Comparison of ENCODE assay signal across 8 cellular contexts in the genomic region with DNA sequence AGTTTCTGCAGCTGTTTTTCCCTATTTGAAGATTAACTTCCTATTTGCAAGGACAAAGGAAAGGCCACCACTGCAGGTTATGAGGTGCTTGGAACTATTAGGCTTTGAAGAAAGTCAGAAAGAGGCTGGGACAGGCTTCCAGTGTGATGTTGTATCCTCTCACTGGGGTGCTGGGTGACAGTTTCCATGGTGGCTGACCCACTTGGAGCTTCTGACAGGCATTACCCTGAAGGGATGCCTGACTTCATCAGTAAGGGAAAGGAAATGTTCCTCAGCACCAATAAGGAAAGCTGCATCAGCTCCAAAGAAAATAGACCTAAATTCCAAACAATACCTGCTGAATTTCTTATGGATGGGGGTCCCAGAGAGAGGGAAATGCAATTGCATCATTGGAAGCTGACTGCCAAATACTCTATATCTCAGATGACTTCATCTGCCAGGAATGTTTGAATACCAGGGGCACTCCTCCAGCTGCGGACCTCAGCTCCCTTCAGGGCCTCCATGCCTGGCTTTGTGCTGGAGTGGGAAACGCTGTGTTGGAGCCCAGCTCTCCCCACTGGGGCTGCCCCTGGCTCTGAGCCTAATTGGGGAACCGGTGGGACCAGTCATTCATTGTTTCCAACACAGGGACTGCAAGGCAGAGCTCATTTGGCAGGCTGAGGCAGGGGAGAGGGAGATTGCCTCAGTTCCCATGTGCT.
DNase-seq lines count a peak whose midpoint lies in the region; ATAC-seq, FAIRE-seq and TF ChIP-seq lines count a peak whose summit lies in the region.

No MANE protein-coding gene starts in this region.

- no peaks in the 10 kb centered on the region for H3K4me1 Mint-ChIP-seq in activated T-helper 2 cell treated with anti-CD3 and anti-CD28 coated beads, Interferon-gamma antibody, Interleukin-2, Interleukin-4, amounts not matched to agents 10 μg/mL and 5 μg/mL and 100 μg/mL, durations not matched to agents 14 hours and 24 hours and 36 hours (ENCODE audit: low read depth)

- peaks cover 15% of the 10 kb centered on the region for H3K4me1 ChIP-seq in A549

- H3K27me3 ChIP-seq in dorsolateral prefrontal cortex, result no peaks in the 10 kb centered on the region

- FAIRE-seq in A549 (lab: Jason Lieb, UNC), result no peak

- no peaks in the 10 kb centered on the region for H3K9me3 ChIP-seq in A549

- H3K36me3 Mint-ChIP-seq in activated T-helper 2 cell treated with anti-CD3 and anti-CD28 coated beads, Interferon-gamma antibody, Interleukin-2, Interleukin-4, amounts not matched to agents 10 μg/mL and 5 μg/mL and 100 μg/mL, durations not matched to agents 14 hours and 24 hours and 36 hours (ENCODE audit: low read depth), result peaks cover 3% of the 10 kb centered on the region

- peak overlapping the region; percentile 44 to 63; a peak in 5 of 6 replicates for H3K27ac ChIP-seq in A549
- peak overlapping the region in 58 of 59 donors; percentile 33 to 97 (median 84) for H3K27ac ChIP-seq in dorsolateral prefrontal cortex

- CTCF ChIA-PET in A549 (lab: Yijun Ruan, JAX), result interaction anchor here (0.6 to 0.7 kb wide), 2 partner anchors 35 to 42 kb away, joined by 3 read pairs; no protein-coding TSS in a partner anchor

- POLR2A ChIA-PET in A549 (lab: Yijun Ruan, JAX), result no interaction called here

- peak overlapping the region; percentile 59 for H3K4me2 ChIP-seq in A549

- no peak for TF ChIP-seq EP300 in A549 (IDR thresholded peaks at IDR 0.05)

- no peaks in the 10 kb centered on the region for H3K27me3 Mint-ChIP-seq in activated T-helper 2 cell treated with anti-CD3 and anti-CD28 coated beads, Interferon-gamma antibody, Interleukin-2, Interleukin-4, amounts not matched to agents 10 μg/mL and 5 μg/mL and 100 μg/mL, durations not matched to agents 14 hours and 24 hours and 36 hours (ENCODE audit: low read depth)

- no peak for TF ChIP-seq POLR2A in A549 (IDR thresholded peaks at IDR 0.05; ENCODE audit: low read length)
- TF ChIP-seq POLR2A in GM18505 (IDR thresholded peaks at IDR 0.05; ENCODE audit: borderline replicate concordance, extremely low read depth, insufficient read depth, insufficient read length), result no peak

- peak; percentile 75 to 90 for ATAC-seq in A549
- no peak for ATAC-seq in GM18505 (IDR thresholded peaks at IDR 0.05; ENCODE audit: unreplicated experiment)

- 5% methylated on average over 3 of the region's 3 CpGs for WGBS in A549 (ENCODE audit: missing lambda C conversion rate)

- no peak overlapping the region for H3K27ac Mint-ChIP-seq in activated T-helper 2 cell treated with anti-CD3 and anti-CD28 coated beads, Interferon-gamma antibody, Interleukin-2, Interleukin-4, amounts not matched to agents 10 μg/mL and 5 μg/mL and 100 μg/mL, durations not matched to agents 14 hours and 24 hours and 36 hours

- no peak overlapping the region for H3K4me3 Mint-ChIP-seq in activated T-helper 2 cell treated with anti-CD3 and anti-CD28 coated beads, Interferon-gamma antibody, Interleukin-2, Interleukin-4, amounts not matched to agents 10 μg/mL and 5 μg/mL and 100 μg/mL, durations not matched to agents 14 hours and 24 hours and 36 hours (ENCODE audit: low read depth)

- intact Hi-C loops in dorsolateral prefrontal cortex (cut with DNase I), result no loop called here
- intact Hi-C loops in activated T-helper 2 cell treated with anti-CD3 and anti-CD28 coated beads, Interferon-gamma antibody, Interleukin-2, Interleukin-4, amounts not matched to agents 10 μg/mL and 5 μg/mL and 100 μg/mL, durations not matched to agents 14 hours and 24 hours and 36 hours (cut with micrococcal nuclease), result no loop called here

- TF ChIP-seq CTCF in A549 (IDR thresholded peaks at IDR 0.05) (no peak), dorsolateral prefrontal cortex (IDR thresholded peaks at IDR 0.05 in 54 of 56, conservative IDR thresholded peaks at IDR 0.05 in 2 of 56; ENCODE audit: low read depth in 1 of 56, partially characterized antibody in 56 of 56) (no peak)

- DNase-seq in A549 (ENCODE audit: low read depth in 1 of 2, low spot score in 1 of 2), result peak; percentile 13 to 39
- peak; percentile 72 for DNase-seq in LHCN-M2 (ENCODE audit: low read depth)
- peak in 7 of 10 donors; percentile 36 to 70 (median 64) for DNase-seq in dorsolateral prefrontal cortex
- DNase-seq in medulla oblongata (ENCODE audit: extremely low spot score), result peak; percentile 75
- DNase-seq in central memory CD4-positive, alpha-beta T cell, result no peak
- no peak for DNase-seq in NCI-H146 treated with DMSO at 0.1 percent for 48 hours (lab: John Stamatoyannopoulos, UW; ENCODE audit: unreplicated experiment)
- DNase-seq in activated T-helper 2 cell treated with anti-CD3 and anti-CD28 coated beads, Interferon-gamma antibody, Interleukin-2, Interleukin-4, amounts not matched to agents 10 μg/mL and 5 μg/mL and 100 μg/mL, durations not matched to agents 14 hours and 24 hours and 36 hours (ENCODE audit: low spot score), result no peak

- TF ChIP-seq RAD21 in A549 (conservative IDR thresholded peaks at IDR 0.05 in 1 of 2, IDR thresholded peaks at IDR 0.05 in 1 of 2), result no peak

- H3K9me3 Mint-ChIP-seq in activated T-helper 2 cell treated with anti-CD3 and anti-CD28 coated beads, Interferon-gamma antibody, Interleukin-2, Interleukin-4, amounts not matched to agents 10 μg/mL and 5 μg/mL and 100 μg/mL, durations not matched to agents 14 hours and 24 hours and 36 hours, result no peaks in the 10 kb centered on the region

- H3K4me3 ChIP-seq in A549, result no peak overlapping the region
- H3K4me3 ChIP-seq in dorsolateral prefrontal cortex, result no peak overlapping the region

TF ChIP-seq in A549, 52 proteins besides CTCF, POLR2A, EP300 and RAD21:
- TF ChIP-seq KDM5A (IDR thresholded peaks at IDR 0.05) (no peak), ELK1 (IDR thresholded peaks at IDR 0.05; ENCODE audit: low read depth, low read length) (no peak), EHF (CRISPR knock-in tag; IDR thresholded peaks at IDR 0.05) (no peak), FOSL2 (IDR thresholded peaks at IDR 0.05) (no peak), FOSL2 (CRISPR knock-in tag; IDR thresholded peaks at IDR 0.05) (peak; percentile 30), CEBPB (IDR thresholded peaks at IDR 0.05) (peak in 1 of 2 experiments; percentile 66; a peak in 2 of 4 replicates), RCOR1 (IDR thresholded peaks at IDR 0.05; ENCODE audit: low read depth, low read length) (no peak), EHMT2 (IDR thresholded peaks at IDR 0.05; ENCODE audit: low read depth) (no peak), CBX2 (IDR thresholded peaks at IDR 0.05; ENCODE audit: borderline replicate concordance, low read depth) (no peak), NFE2L2 (conservative IDR thresholded peaks at IDR 0.05; ENCODE audit: low read length) (no peak)
- TF ChIP-seq, protein P1, sequence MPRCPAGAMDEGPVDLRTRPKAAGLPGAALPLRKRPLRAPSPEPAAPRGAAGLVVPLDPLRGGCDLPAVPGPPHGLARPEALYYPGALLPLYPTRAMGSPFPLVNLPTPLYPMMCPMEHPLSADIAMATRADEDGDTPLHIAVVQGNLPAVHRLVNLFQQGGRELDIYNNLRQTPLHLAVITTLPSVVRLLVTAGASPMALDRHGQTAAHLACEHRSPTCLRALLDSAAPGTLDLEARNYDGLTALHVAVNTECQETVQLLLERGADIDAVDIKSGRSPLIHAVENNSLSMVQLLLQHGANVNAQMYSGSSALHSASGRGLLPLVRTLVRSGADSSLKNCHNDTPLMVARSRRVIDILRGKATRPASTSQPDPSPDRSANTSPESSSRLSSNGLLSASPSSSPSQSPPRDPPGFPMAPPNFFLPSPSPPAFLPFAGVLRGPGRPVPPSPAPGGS (IDR thresholded peaks at IDR 0.05), result no peak

Comparison
In these comparisons a context has a peak if more than half of its experiments do, and no peak if none do; other contexts are left out.
1. DNase-seq: peak in A549 (2 of 2), LHCN-M2 (single experiment), dorsolateral prefrontal cortex (7 of 10) and medulla oblongata (single experiment); none in central memory CD4-positive, alpha-beta T cell (single experiment), NCI-H146 treated with DMSO at 0.1 percent for 48 hours (single experiment) and activated T-helper 2 cell treated with anti-CD3 and anti-CD28 coated beads, Interferon-gamma antibody, Interleukin-2, Interleukin-4, amounts not matched to agents 10 μg/mL and 5 μg/mL and 100 μg/mL, durations not matched to agents 14 hours and 24 hours and 36 hours (single experiment).